Comparison of ENCODE assay signal across 1 cellular context in genomic region chr19:45092747-45093678, GRCh38.
TF ChIP-seq lines count a peak whose summit lies in the region.

Gene PPP1R37 (plus strand): TSS chr19:45093179. CDS start chr19:45093326, 147 bp downstream.

TF ChIP-seq in HepG2, 621 proteins besides CTCF, POLR2A, EP300 and RAD21 (continued from another document and continues in another):
- TF ChIP-seq NFAT5 (CRISPR knock-in tag; IDR thresholded peaks at IDR 0.05) (peak; percentile 34; the same call in 1 of the 2 replicates), ATF1 (CRISPR knock-in tag; IDR thresholded peaks at IDR 0.05) (no peak), ZNF24 (IDR thresholded peaks at IDR 0.05) (0 out of 2 replicates have a peak, but pooled peaks have one; percentile 24), MBNL3 (CRISPR knock-in tag; conservative IDR thresholded peaks at IDR 0.05) (no peak), TCF12 (IDR thresholded peaks at IDR 0.05) (no peak), TCF12 (CRISPR knock-in tag; IDR thresholded peaks at IDR 0.05) (no peak), PRDM10 (CRISPR knock-in tag; IDR thresholded peaks at IDR 0.05; ENCODE audit: low read depth) (0 out of 2 replicates have a peak, but pooled peaks have one; percentile 56), GABPA (IDR thresholded peaks at IDR 0.05; ENCODE audit: low read depth, low read length) (peak; percentile 26; the same call in 1 of the 2 replicates), GABPA (CRISPR knock-in tag; IDR thresholded peaks at IDR 0.05; ENCODE audit: low read depth) (peak; percentile 72), ZNF468 (CRISPR knock-in tag; IDR thresholded peaks at IDR 0.05) (no peak), ZNF556 (CRISPR knock-in tag; IDR thresholded peaks at IDR 0.05; ENCODE audit: borderline replicate concordance) (no peak; the same call in 1 of the 2 replicates), TAF15 (IDR thresholded peaks at IDR 0.05; ENCODE audit: low read depth, low read length, poor library complexity, severe bottlenecking) (no peak), ZNF367 (CRISPR knock-in tag; IDR thresholded peaks at IDR 0.05; ENCODE audit: borderline replicate concordance) (no peak), TRIM22 (IDR thresholded peaks at IDR 0.05) (no peak), CBX5 (CRISPR knock-in tag; IDR thresholded peaks at IDR 0.05; ENCODE audit: borderline replicate concordance) (peak; percentile 23; the same call in 1 of the 2 replicates), KMT2B (CRISPR knock-in tag; IDR thresholded peaks at IDR 0.05) (peak; percentile 99), ZNF652 (CRISPR knock-in tag; IDR thresholded peaks at IDR 0.05; ENCODE audit: borderline replicate concordance, low read depth) (no peak), GTF2F1 (IDR thresholded peaks at IDR 0.05; ENCODE audit: low read length) (no peak), ZFP90 (CRISPR knock-in tag; IDR thresholded peaks at IDR 0.05; ENCODE audit: borderline replicate concordance) (no peak; the same call in 1 of the 2 replicates), ZNF143 (CRISPR knock-in tag; IDR thresholded peaks at IDR 0.05) (no peak), ZBTB37 (CRISPR knock-in tag; IDR thresholded peaks at IDR 0.05) (no peak), SMAD9 (CRISPR knock-in tag; IDR thresholded peaks at IDR 0.05) (no peak), ARNT (IDR thresholded peaks at IDR 0.05) (no peak), ZMYM3 (CRISPR knock-in tag; IDR thresholded peaks at IDR 0.05) (peak; percentile 59), RBAK (CRISPR knock-in tag; IDR thresholded peaks at IDR 0.05) (no peak), U2AF2 (IDR thresholded peaks at IDR 0.05; ENCODE audit: low read depth, low read length) (no peak), ZNF562 (CRISPR knock-in tag; IDR thresholded peaks at IDR 0.05; ENCODE audit: borderline replicate concordance) (no peak), PITX1 (CRISPR knock-in tag; IDR thresholded peaks at IDR 0.05) (peak; percentile 75; the same call in 1 of the 2 replicates), MXD3 (CRISPR knock-in tag; IDR thresholded peaks at IDR 0.05) (0 out of 2 replicates have a peak, but pooled peaks have one; percentile 43), MYNN (CRISPR knock-in tag; IDR thresholded peaks at IDR 0.05; ENCODE audit: low read depth) (no peak; the same call in 1 of the 2 replicates), TFE3 (CRISPR knock-in tag; IDR thresholded peaks at IDR 0.05) (peak; percentile 63; the same call in 1 of the 2 replicates), SIN3B (IDR thresholded peaks at IDR 0.05; ENCODE audit: low read length) (peak; percentile 75; the same call in 1 of the 2 replicates), ONECUT2 (CRISPR knock-in tag; IDR thresholded peaks at IDR 0.05) (0 out of 2 replicates have a peak, but pooled peaks have one; percentile 16), ZNF260 (CRISPR knock-in tag; IDR thresholded peaks at IDR 0.05; ENCODE audit: borderline replicate concordance, low read depth) (no peak), TEAD3 (CRISPR knock-in tag; optimal IDR thresholded peaks at IDR 0.05; ENCODE audit: borderline replicate concordance) (peak; percentile 16), DNMT1 (CRISPR knock-in tag; IDR thresholded peaks at IDR 0.05) (0 out of 2 replicates have a peak, but pooled peaks have one; percentile 17), IKZF4 (CRISPR knock-in tag; IDR thresholded peaks at IDR 0.05; ENCODE audit: borderline replicate concordance, low read depth, not compliant biosample characterization) (peak; percentile 29), NR0B2 (CRISPR knock-in tag; IDR thresholded peaks at IDR 0.05) (no peak), ADNP (CRISPR knock-in tag; IDR thresholded peaks at IDR 0.05) (peak; percentile 77; the same call in 1 of the 2 replicates), XRCC5 (optimal IDR thresholded peaks at IDR 0.05; ENCODE audit: low read length) (peak; percentile 79), NR1H2 (CRISPR knock-in tag; IDR thresholded peaks at IDR 0.05; ENCODE audit: borderline replicate concordance, low read depth) (no peak), NONO (IDR thresholded peaks at IDR 0.05) (no peak), NONO (CRISPR knock-in tag; conservative IDR thresholded peaks at IDR 0.05) (peak; percentile 86), RARA (CRISPR knock-in tag; IDR thresholded peaks at IDR 0.05) (peak; percentile 33; the same call in 1 of the 2 replicates), STAG1 (CRISPR knock-in tag; IDR thresholded peaks at IDR 0.05) (no peak), ZNF878 (CRISPR knock-in tag; IDR thresholded peaks at IDR 0.05) (no peak), ZNF225 (CRISPR knock-in tag; IDR thresholded peaks at IDR 0.05) (no peak), ZNF569 (CRISPR knock-in tag; IDR thresholded peaks at IDR 0.05; ENCODE audit: borderline replicate concordance) (no peak), DMTF1 (CRISPR knock-in tag; IDR thresholded peaks at IDR 0.05) (no peak), SNAPC2 (CRISPR knock-in tag; IDR thresholded peaks at IDR 0.05) (no peak), SNAI1 (CRISPR knock-in tag; IDR thresholded peaks at IDR 0.05; ENCODE audit: borderline replicate concordance) (no peak), ZFP36L1 (CRISPR knock-in tag; IDR thresholded peaks at IDR 0.05) (no peak)
